8 cellular contexts compared by ENCODE assay signal in the genomic region with DNA sequence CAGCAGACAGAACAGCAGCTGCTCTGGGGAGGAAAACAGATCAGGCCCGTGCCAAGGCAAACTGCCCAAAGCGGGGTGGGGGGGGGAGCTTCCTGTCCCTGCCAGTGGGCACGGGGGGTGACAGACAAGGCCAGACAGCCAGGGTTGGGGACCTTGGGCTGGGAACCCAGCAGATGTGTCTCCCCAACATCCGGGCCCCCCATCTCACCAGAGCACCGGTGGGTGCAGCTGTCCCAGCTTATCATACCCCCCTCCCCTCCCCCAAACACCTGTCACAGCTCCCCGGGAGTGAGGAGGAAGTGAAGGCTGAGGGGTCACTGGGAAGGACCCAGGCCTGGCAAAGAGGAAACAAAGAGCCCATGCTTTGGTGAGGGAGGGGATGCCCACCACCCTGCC. TPM values are rescaled to one million over a fixed set of nuclear protein-coding genes. Genes with fewer than 3 reads are reported as not detected.
DNase-seq lines count a peak whose midpoint lies in the region; ATAC-seq, FAIRE-seq and TF ChIP-seq lines count a peak whose summit lies in the region.

No MANE protein-coding gene starts in this region.

- in situ Hi-C loops in astrocyte of the cerebellum (cut with HindIII; ENCODE audit: low sequenced_read_pairs) (no loop called here), KBM-7 (cut with MboI; ENCODE audit: low pct_unique_long_range_greater_than_20kb, low sequenced_read_pairs) (no loop called here)

- dilution Hi-C loops in keratinocyte (cut with MboI; ENCODE audit: extremely low pct_ligation_motif_present, low sequenced_read_pairs): no loop called here

- TF ChIP-seq CTCF in astrocyte of the cerebellum (IDR thresholded peaks at IDR 0.05; ENCODE audit: low read depth, low read length, missing control alignments): no peak
- TF ChIP-seq CTCF in keratinocyte (optimal IDR thresholded peaks at IDR 0.05 in 1 of 3, IDR thresholded peaks at IDR 0.05 in 1 of 3, conservative IDR thresholded peaks at IDR 0.05 in 1 of 3; ENCODE audit: extremely low read depth in 1 of 3, insufficient read depth in 2 of 3, low read length in 3 of 3): no peak

- H3K27me3 ChIP-seq in CD4-positive, CD25-positive, alpha-beta regulatory T cell (ENCODE audit: control insufficient read depth, insufficient read depth, low read length): no peaks in the 10 kb centered on the region
- no peaks in the 10 kb centered on the region for H3K27me3 ChIP-seq in keratinocyte (ENCODE audit: control insufficient read depth, extremely low read depth, insufficient read depth, low read length)

- peak overlapping the region; percentile 85 for H3K4me2 ChIP-seq in keratinocyte (ENCODE audit: control insufficient read depth, extremely low read depth, insufficient read depth, low read depth, low read length)

- peaks cover 26% of the 10 kb centered on the region for H3K79me2 ChIP-seq in keratinocyte (ENCODE audit: control insufficient read depth, insufficient read depth, low read length)

- H3K36me3 Mint-ChIP-seq in CD4-positive, CD25-positive, alpha-beta regulatory T cell: no peaks in the 10 kb centered on the region

- H3K4me1 Mint-ChIP-seq in CD4-positive, CD25-positive, alpha-beta regulatory T cell: peaks cover 0 to 51% (median 24%) of the 10 kb centered on the region in 4 donors
- peaks cover 65% of the 10 kb centered on the region for H3K4me1 Mint-ChIP-seq in stimulated activated naive CD8-positive, alpha-beta T cell treated with anti-CD3 and anti-CD28 coated beads, Interleukin-15, amount 100 ng/mL, for 72 hours

- no peak for ATAC-seq in CD4-positive, CD25-positive, alpha-beta regulatory T cell (ENCODE audit: low read depth in 2 of 2)
- ATAC-seq in stimulated activated naive CD8-positive, alpha-beta T cell treated with anti-CD3 and anti-CD28 coated beads, Interleukin-15, amount 100 ng/mL, for 72 hours: no peak

- peaks cover 4% of the 10 kb centered on the region for H3K36me3 ChIP-seq in CD4-positive, CD25-positive, alpha-beta regulatory T cell (ENCODE audit: control insufficient read depth, insufficient read depth, low read length)
- H3K36me3 ChIP-seq in keratinocyte (ENCODE audit: control insufficient read depth in 2 of 2, extremely low read depth in 1 of 2, insufficient read depth in 2 of 2, low read length in 2 of 2): peaks cover 6 to 14% of the 10 kb centered on the region in 2 experiments

- H3K4me1 ChIP-seq in CD4-positive, CD25-positive, alpha-beta regulatory T cell (ENCODE audit: control insufficient read depth, insufficient read depth, low read length, poor library complexity, severe bottlenecking): peaks cover 54% of the 10 kb centered on the region
- H3K4me1 ChIP-seq in keratinocyte (ENCODE audit: control insufficient read depth, extremely low read depth, insufficient read depth, low read length): peaks cover 32% of the 10 kb centered on the region

- no peaks in the 10 kb centered on the region for H4K20me1 ChIP-seq in keratinocyte (ENCODE audit: control insufficient read depth, extremely low read depth, insufficient read depth, low read length)

- H3K9me1 ChIP-seq in keratinocyte (ENCODE audit: control insufficient read depth, extremely low read depth, insufficient read depth, low read length): no peaks in the 10 kb centered on the region

- peaks cover 0 to 2% (median 0%) of the 10 kb centered on the region in 7 donors for H3K9me3 Mint-ChIP-seq in CD4-positive, CD25-positive, alpha-beta regulatory T cell
- H3K9me3 Mint-ChIP-seq in stimulated activated naive CD8-positive, alpha-beta T cell treated with anti-CD3 and anti-CD28 coated beads, Interleukin-15, amount 100 ng/mL, for 72 hours: no peaks in the 10 kb centered on the region

- no peak for FAIRE-seq in keratinocyte (lab: Jason Lieb, UNC)

- H3K27ac ChIP-seq in CD4-positive, CD25-positive, alpha-beta regulatory T cell (ENCODE audit: insufficient read depth, low read length, poor library complexity, severe bottlenecking): peak overlapping the region; percentile 55
- peak overlapping the region; percentile 88 for H3K27ac ChIP-seq in keratinocyte (ENCODE audit: control insufficient read depth, insufficient read depth, low read length)

- H3K27ac Mint-ChIP-seq in CD4-positive, CD25-positive, alpha-beta regulatory T cell: peak overlapping the region in 2 of 3 donors; percentile 5 to 85
- H3K27ac Mint-ChIP-seq in stimulated activated naive CD8-positive, alpha-beta T cell treated with anti-CD3 and anti-CD28 coated beads, Interleukin-15, amount 100 ng/mL, for 72 hours: peak overlapping the region; percentile 48 to 96

- H2AFZ ChIP-seq in keratinocyte (ENCODE audit: control insufficient read depth, low read length): no peak overlapping the region

- H3K9me3 ChIP-seq in CD4-positive, CD25-positive, alpha-beta regulatory T cell (ENCODE audit: control insufficient read depth in 2 of 2, low read length in 2 of 2): no peaks in the 10 kb centered on the region
- no peaks in the 10 kb centered on the region for H3K9me3 ChIP-seq in keratinocyte (ENCODE audit: control insufficient read depth, low read depth, low read length)

- peak overlapping the region; percentile 83 to 91 (median 86) for H3K4me3 Mint-ChIP-seq in CD4-positive, CD25-positive, alpha-beta regulatory T cell
- H3K4me3 Mint-ChIP-seq in stimulated activated naive CD8-positive, alpha-beta T cell treated with anti-CD3 and anti-CD28 coated beads, Interleukin-15, amount 100 ng/mL, for 72 hours: peak overlapping the region; percentile 95 to 96

- peak overlapping the region; percentile 95 for H3K9ac ChIP-seq in keratinocyte (ENCODE audit: control insufficient read depth, extremely low read depth, insufficient read depth, low read length)

- peak in 1 of 3 donors; percentile 52 for DNase-seq in CD4-positive, CD25-positive, alpha-beta regulatory T cell
- DNase-seq in NAMALWA (ENCODE audit: low spot score) (peak; percentile 58), astrocyte of the cerebellum (ENCODE audit: low read depth) (no peak), keratinocyte (ENCODE audit: low read depth, low spot score) (no peak), mesenteric fat pad (ENCODE audit: low spot score) (no peak), SKM-1 treated with dmso at 0.1 percent for 144 hours (lab: John Stamatoyannopoulos, UW; ENCODE audit: unreplicated experiment) (no peak), KBM-7 (no peak)
- no peak for DNase-seq in stimulated activated naive CD8-positive, alpha-beta T cell treated with anti-CD3 and anti-CD28 coated beads, Interleukin-15, amount 100 ng/mL, for 72 hours

- H3K27me3 Mint-ChIP-seq in CD4-positive, CD25-positive, alpha-beta regulatory T cell: no peaks in the 10 kb centered on the region
- no peaks in the 10 kb centered on the region for H3K27me3 Mint-ChIP-seq in stimulated activated naive CD8-positive, alpha-beta T cell treated with anti-CD3 and anti-CD28 coated beads, Interleukin-15, amount 100 ng/mL, for 72 hours

- peak overlapping the region; percentile 37 for H3K4me3 ChIP-seq in CD4-positive, CD25-positive, alpha-beta regulatory T cell (ENCODE audit: low read depth, low read length)
- H3K4me3 ChIP-seq in astrocyte of the cerebellum (ENCODE audit: low read depth, low read length) (peak overlapping the region; percentile 71), keratinocyte (ENCODE audit: control insufficient read depth in 2 of 3, extremely low read depth in 1 of 3, insufficient read depth in 2 of 3, low read depth in 1 of 3, low read length in 3 of 3) (peak overlapping the region; percentile 73 to 88 (median 86))

RNA-seq across cellular contexts. Expression of a gene that starts 1.3 kb away (rescaled TPM):
- 22.4 TPM for total RNA-seq in CD4-positive, CD25-positive, alpha-beta regulatory T cell
- 10 to 100 TPM; 23.0 to 37.6 (median 29.4) TPM for polyA plus RNA-seq in CD4-positive, CD25-positive, alpha-beta regulatory T cell
- polyA plus RNA-seq in keratinocyte: 182 to 254 TPM (median 208 TPM) in 3 replicates
- 228 TPM for polyA plus RNA-seq in keratinocyte (2011; ENCODE audit: low read depth)
- polyA plus RNA-seq in keratinocyte (2011; cell fraction: cytosol; rRNA removed): 136 and 242 TPM in 2 replicates
- 88.4 and 97.8 TPM in 2 replicates for polyA plus RNA-seq in keratinocyte (2011; cell fraction: nucleus; rRNA removed)
- polyA plus RNA-seq in keratinocyte (2012; ENCODE audit: low replicate concordance): 206 and 370 TPM in 2 replicates
- 67.7 to 176 TPM (median 81.0 TPM) in 3 replicates for polyA minus RNA-seq in keratinocyte
- polyA minus RNA-seq in keratinocyte (2011; cell fraction: cytosol; rRNA and poly(A)+ RNA removed): 142 TPM
- polyA minus RNA-seq in keratinocyte (2011; cell fraction: nucleus; rRNA and poly(A)+ RNA removed): 24.2 and 30.3 TPM in 2 replicates
- 186 TPM for total RNA-seq in mesenteric fat pad

RNA-seq across cellular contexts. Expression of a gene that starts 4.5 kb away (rescaled TPM):
- total RNA-seq in CD4-positive, CD25-positive, alpha-beta regulatory T cell: 21.1 TPM
- polyA plus RNA-seq in CD4-positive, CD25-positive, alpha-beta regulatory T cell: 10 to 100 TPM; 36.8 to 47.8 (median 43.2) TPM
- 40.3 to 57.7 TPM (median 51.9 TPM) in 3 replicates for polyA plus RNA-seq in keratinocyte
- 13.5 TPM for polyA plus RNA-seq in keratinocyte (2011; ENCODE audit: low read depth)
- 25.4 and 60.1 TPM in 2 replicates for polyA plus RNA-seq in keratinocyte (2011; cell fraction: cytosol; rRNA removed)
- 36.5 and 39.2 TPM in 2 replicates for polyA plus RNA-seq in keratinocyte (2011; cell fraction: nucleus; rRNA removed)
- polyA plus RNA-seq in keratinocyte (2012; ENCODE audit: low replicate concordance): 59.4 and 124 TPM in 2 replicates
- 19.1 to 44.3 TPM (median 19.4 TPM) in 3 replicates for polyA minus RNA-seq in keratinocyte
- 48.7 TPM for polyA minus RNA-seq in keratinocyte (2011; cell fraction: cytosol; rRNA and poly(A)+ RNA removed)
- 10.8 and 13.9 TPM in 2 replicates for polyA minus RNA-seq in keratinocyte (2011; cell fraction: nucleus; rRNA and poly(A)+ RNA removed)
- total RNA-seq in mesenteric fat pad: 53.8 TPM

RNA-seq across cellular contexts. Expression of a gene that starts 5.9 kb away (rescaled TPM):
- 3.6 TPM for total RNA-seq in CD4-positive, CD25-positive, alpha-beta regulatory T cell
- under 1 TPM; 0.10 to 0.40 (median 0.25) TPM for polyA plus RNA-seq in CD4-positive, CD25-positive, alpha-beta regulatory T cell
- 32.5 to 46.9 TPM (median 42.0 TPM) in 3 replicates for polyA plus RNA-seq in keratinocyte
- polyA plus RNA-seq in keratinocyte (2011; ENCODE audit: low read depth): 22.4 TPM
- 24.4 and 45.9 TPM in 2 replicates for polyA plus RNA-seq in keratinocyte (2011; cell fraction: cytosol; rRNA removed)
- polyA plus RNA-seq in keratinocyte (2011; cell fraction: nucleus; rRNA removed): 80.0 and 97.8 TPM in 2 replicates
- 23.8 and 55.9 TPM in 2 replicates for polyA plus RNA-seq in keratinocyte (2012; ENCODE audit: low replicate concordance)
- 59.1 to 134 TPM (median 63.1 TPM) in 3 replicates for polyA minus RNA-seq in keratinocyte
- 84.8 TPM for polyA minus RNA-seq in keratinocyte (2011; cell fraction: cytosol; rRNA and poly(A)+ RNA removed)
- polyA minus RNA-seq in keratinocyte (2011; cell fraction: nucleus; rRNA and poly(A)+ RNA removed): 55.3 and 67.1 TPM in 2 replicates
- 25.8 TPM for total RNA-seq in mesenteric fat pad

RNA-seq across cellular contexts. Expression of a gene that starts 11.0 kb away (rescaled TPM):
- 19.6 TPM for total RNA-seq in CD4-positive, CD25-positive, alpha-beta regulatory T cell
- 1 to 10 TPM; 6.5 to 8.6 (median 8.0) TPM for polyA plus RNA-seq in CD4-positive, CD25-positive, alpha-beta regulatory T cell
- 9.7 to 23.3 TPM (median 10.0 TPM) in 3 replicates for polyA plus RNA-seq in keratinocyte
- polyA plus RNA-seq in keratinocyte (2011; ENCODE audit: low read depth): 9.0 TPM
- polyA plus RNA-seq in keratinocyte (2011; cell fraction: cytosol; rRNA removed): 11.0 and 16.3 TPM in 2 replicates
- polyA plus RNA-seq in keratinocyte (2011; cell fraction: nucleus; rRNA removed): 10.7 and 13.0 TPM in 2 replicates
- 49.0 and 59.7 TPM in 2 replicates for polyA plus RNA-seq in keratinocyte (2012; ENCODE audit: low replicate concordance)
- polyA minus RNA-seq in keratinocyte: 5.9 to 9.7 TPM (median 7.4 TPM) in 3 replicates
- 14.0 TPM for polyA minus RNA-seq in keratinocyte (2011; cell fraction: cytosol; rRNA and poly(A)+ RNA removed)
- 2.7 and 3.0 TPM in 2 replicates for polyA minus RNA-seq in keratinocyte (2011; cell fraction: nucleus; rRNA and poly(A)+ RNA removed)
- 426 TPM for total RNA-seq in mesenteric fat pad

RNA-seq across cellular contexts. Expression of a gene that starts 15.1 kb away (rescaled TPM):
- total RNA-seq in CD4-positive, CD25-positive, alpha-beta regulatory T cell: 41.9 TPM
- polyA plus RNA-seq in CD4-positive, CD25-positive, alpha-beta regulatory T cell: 10 to 100 TPM; 18.1 to 22.8 (median 20.4) TPM
- polyA plus RNA-seq in keratinocyte: 10.1 to 24.7 TPM (median 12.2 TPM) in 3 replicates
- 9.3 TPM for polyA plus RNA-seq in keratinocyte (2011; ENCODE audit: low read depth)
- 9.2 and 17.4 TPM in 2 replicates for polyA plus RNA-seq in keratinocyte (2011; cell fraction: cytosol; rRNA removed)
- polyA plus RNA-seq in keratinocyte (2011; cell fraction: nucleus; rRNA removed): 18.2 and 23.5 TPM in 2 replicates
- 14.5 and 34.1 TPM in 2 replicates for polyA plus RNA-seq in keratinocyte (2012; ENCODE audit: low replicate concordance)
- polyA minus RNA-seq in keratinocyte: 8.9 to 21.3 TPM (median 12.1 TPM) in 3 replicates
- polyA minus RNA-seq in keratinocyte (2011; cell fraction: cytosol; rRNA and poly(A)+ RNA removed): 17.5 TPM
- 3.3 and 6.4 TPM in 2 replicates for polyA minus RNA-seq in keratinocyte (2011; cell fraction: nucleus; rRNA and poly(A)+ RNA removed)
- 20.4 TPM for total RNA-seq in mesenteric fat pad
